In the genomic region with DNA sequence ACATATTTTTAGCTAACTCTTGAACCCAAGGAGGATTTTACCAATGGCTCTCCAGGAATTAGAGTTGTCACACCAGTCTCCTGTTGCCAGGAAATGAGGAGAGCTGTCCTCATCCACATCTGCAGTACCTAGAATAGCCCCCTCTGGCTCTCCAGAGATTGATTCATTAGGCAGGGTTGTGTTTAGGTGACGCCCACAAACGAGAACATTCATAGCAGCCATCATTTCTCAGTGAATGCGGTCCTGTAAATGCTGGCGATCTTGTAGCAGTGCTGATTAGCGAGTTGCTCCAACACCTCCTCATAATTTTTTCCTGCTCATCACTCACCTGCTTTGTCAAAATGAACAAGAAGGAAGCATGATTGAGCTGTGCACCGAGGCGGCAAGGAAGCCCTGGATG, we compare ENCODE assay signal across 24 cellular contexts. TPM values are rescaled to one million over a fixed set of nuclear protein-coding genes. Genes with fewer than 3 reads are reported as not detected.
DNase-seq lines count a peak whose midpoint lies in the region; ATAC-seq, FAIRE-seq and TF ChIP-seq lines count a peak whose summit lies in the region.
"Had no signal": no experiment of that assay in that cellular context is flagged by ENCODE, and none has a peak within 500 bp of the region (broad histone marks: within the 10 kb centered on the region; RNA-seq: fewer than 3 reads in every experiment).

No MANE protein-coding gene starts in this region.

- H3K23me2 ChIP-seq in H1 (ENCODE audit: low read depth, low read length) = no peaks in the 10 kb centered on the region

- H3K27me3 ChIP-seq in HUES48 (ENCODE audit: control insufficient read depth, insufficient read depth, low read length) = 0 out of 2 replicates have a peak, but pooled peaks cover 9% of the 10 kb centered on the region
- no peaks in the 10 kb centered on the region for H3K27me3 ChIP-seq in H1 (replicated peaks in 1 of 4; ENCODE audit: control insufficient read depth in 3 of 4, extremely low read depth in 1 of 4, insufficient read depth in 3 of 4, low read length in 3 of 4)
- peaks cover 0 to 58% (median 0%) of the 10 kb centered on the region in 3 experiments for H3K27me3 ChIP-seq in neuronal stem cell (ENCODE audit: control insufficient read depth in 3 of 3, insufficient read depth in 3 of 3, low read depth in 1 of 3, low read length in 3 of 3)
- H3K27me3 ChIP-seq: BE2C had no signal

- no peak overlapping the region for H2BK120ac ChIP-seq in H1 (replicated peaks; ENCODE audit: low read depth, low read length)
- no peak overlapping the region for H2BK120ac ChIP-seq in neuronal stem cell (ENCODE audit: low read depth, low read length)

- no peak overlapping the region for H3K18ac ChIP-seq in H1 (ENCODE audit: extremely low read depth, low read length)
- no peak overlapping the region for H3K18ac ChIP-seq in neuronal stem cell (ENCODE audit: low read length)

- DNase-seq in EL = peak; percentile 19
- DNase-seq in H1 (ENCODE audit: low read depth in 1 of 2, low spot score in 2 of 2) = no peak
- no peak for DNase-seq in neuronal stem cell (ENCODE audit: low spot score)
- DNase-seq in stimulated activated CD4-positive, alpha-beta T cell treated with anti-CD3 and anti-CD28 coated beads, Interleukin-15, amount 100 ng/mL, for 24 hours = no peak
- no peak for DNase-seq in superior temporal gyrus (ENCODE audit: extremely low spot score)
- DNase-seq: activated gamma-delta T cell; amygdala; BE2C; foreskin melanocyte; NCI-H446 treated with DMSO at 0.1 percent for 48 hours; OCI-M1; stimulated activated CD4-positive, alpha-beta T cell treated with anti-CD3 and anti-CD28 coated beads, Interleukin-4, amount 100 ng/mL, for 24 hours; stimulated activated CD8-positive, alpha-beta memory T cell treated with anti-CD3 and anti-CD28 coated beads, Interleukin-4, amount 100 ng/mL, for 48 hours had no signal

- H2AFZ ChIP-seq in H1 (ENCODE audit: low read length) (peak overlapping the region; percentile 70), neuronal stem cell (ENCODE audit: low read length) (no peak overlapping the region)

- H3K4me1 Mint-ChIP-seq in activated T-helper 17 cell treated with anti-CD3 and anti-CD28 coated beads, Interleukin-2, amount 50 U/mL, for 72 hours = peaks cover 22% of the 10 kb centered on the region

- H3K79me2 ChIP-seq in H1 (ENCODE audit: control insufficient read depth in 1 of 2, insufficient read depth in 2 of 2, low read length in 2 of 2) = no peaks in the 10 kb centered on the region

- peak overlapping the region; percentile 49; the same call in 1 of the 2 replicates for H2BK5ac ChIP-seq in H1 (ENCODE audit: low read depth, low read length)
- H2BK5ac ChIP-seq in neuronal stem cell (ENCODE audit: low read length) = no peak overlapping the region

- 72% methylated on average over 7 of the region's 7 CpGs; no CpG with 5 or more reads in 1 of the 2 experiments for WGBS in H1 (ENCODE audit: extremely low coverage in 1 of 2, insufficient coverage in 1 of 2, insufficient read length in 1 of 2, insufficient replicate concordance in 2 of 2, low coverage in 1 of 2, low lambda C conversion rate in 2 of 2, missing lambda C conversion rate in 1 of 2), 2 experiments
- no CpG with 5 or more reads among the region's 7 CpGs for WGBS in neuronal stem cell (ENCODE audit: extremely low coverage in 2 of 2, insufficient read length in 2 of 2, insufficient replicate concordance in 1 of 2), 2 donors

- H4K8ac ChIP-seq in H1 (ENCODE audit: extremely low read depth, insufficient read depth, low read length) (no peak overlapping the region), neuronal stem cell (ENCODE audit: low read depth, low read length) (no peak overlapping the region)

- no peak overlapping the region for H4K91ac ChIP-seq in H1 (replicated peaks; ENCODE audit: insufficient read length, low read length)
- H4K91ac ChIP-seq in neuronal stem cell (ENCODE audit: low read depth, low read length, poor library complexity) = no peak overlapping the region

- H3K9me3 ChIP-seq in HUES48 (ENCODE audit: control insufficient read depth, insufficient read depth, low read length) = no peaks in the 10 kb centered on the region
- H3K9me3 ChIP-seq in H1 (ENCODE audit: insufficient read depth in 2 of 2, low read depth in 1 of 2, low read length in 1 of 2) = no peaks in the 10 kb centered on the region
- H3K9me3 ChIP-seq in neuronal stem cell (replicated peaks in 1 of 2; ENCODE audit: control insufficient read depth in 2 of 2, insufficient read depth in 1 of 2, low read depth in 1 of 2, low read length in 2 of 2) = no peaks in the 10 kb centered on the region
- H3K9me3 ChIP-seq: BE2C, HAP-1, suprapubic skin had no signal

- no peaks in the 10 kb centered on the region for H4K20me1 ChIP-seq in H1 (replicated peaks in 1 of 2; ENCODE audit: control insufficient read depth in 1 of 2, insufficient read depth in 2 of 2, low read length in 2 of 2)

- TF ChIP-seq EP300 in H1 (IDR thresholded peaks at IDR 0.05; ENCODE audit: borderline replicate concordance in 1 of 2, low read depth in 2 of 2, low read length in 2 of 2) = no peak

- H4K5ac ChIP-seq in H1 (ENCODE audit: insufficient read length, low read depth, low read length) = no peak overlapping the region

- CTCF ChIA-PET in H1 (lab: Charles Lee; ENCODE audit: partially characterized antibody) = interaction anchor here (0.6 to 14.6 kb wide), 5 partner anchors 17 to 312 kb away, joined by 3 to 207 read pairs (median 5); partner anchors contain the start of gene KLHDC8A

- no peak overlapping the region for H3K4me3 Mint-ChIP-seq in activated T-helper 17 cell treated with anti-CD3 and anti-CD28 coated beads, Interleukin-2, amount 50 U/mL, for 72 hours

- H3K27ac Mint-ChIP-seq in activated T-helper 17 cell treated with anti-CD3 and anti-CD28 coated beads, Interleukin-2, amount 50 U/mL, for 72 hours = no peak overlapping the region

- H2BK15ac ChIP-seq in H1 (ENCODE audit: low read length) = no peak overlapping the region
- no peak overlapping the region for H2BK15ac ChIP-seq in neuronal stem cell (ENCODE audit: low read length)

- ATAC-seq in activated T-helper 17 cell treated with anti-CD3 and anti-CD28 coated beads, Interleukin-2, amount 50 U/mL, for 72 hours (replicated peaks) = no peak
- ATAC-seq: activated CD4-positive, CD25-positive, alpha-beta regulatory T cell treated with anti-CD3 and anti-CD28 coated beads, Interleukin-2, amount 50 U/mL, for 24 hours had no signal

- H2AK5ac ChIP-seq in H1 (ENCODE audit: low read depth, low read length) (no peak overlapping the region), neuronal stem cell (ENCODE audit: low read depth, low read length) (no peak overlapping the region)

- H3K4me3 ChIP-seq in HUES48 (ENCODE audit: low read depth, low read length) = no peak overlapping the region
- no peak overlapping the region for H3K4me3 ChIP-seq in H1 (ENCODE audit: extremely low read depth in 1 of 4, insufficient read depth in 2 of 4, low read depth in 3 of 4, low read length in 4 of 4)
- H3K4me3 ChIP-seq in neuronal stem cell (ENCODE audit: low read length in 2 of 2) = no peak overlapping the region
- H3K4me3 ChIP-seq: HAP-1, suprapubic skin had no signal

- H3K23ac ChIP-seq in H1 (ENCODE audit: insufficient read length) = no peak overlapping the region
- H3K23ac ChIP-seq in neuronal stem cell (ENCODE audit: low read depth, low read length, poor library complexity) = no peak overlapping the region

- peak overlapping the region; percentile 21 for H3K27ac ChIP-seq in HUES48 (ENCODE audit: low read depth, low read length)
- no peak overlapping the region for H3K27ac ChIP-seq in H1 (ENCODE audit: low read depth, low read length)
- H3K27ac ChIP-seq in neuronal stem cell (replicated peaks; ENCODE audit: low read length) = peak overlapping the region; percentile 4
- H3K27ac ChIP-seq: suprapubic skin had no signal

- TF ChIP-seq RAD21 in H1 (IDR thresholded peaks at IDR 0.05 in 1 of 2, conservative IDR thresholded peaks at IDR 0.05 in 1 of 2; ENCODE audit: low read depth in 2 of 2, low read length in 2 of 2) = no peak

- H3K56ac ChIP-seq in H1 (replicated peaks; ENCODE audit: insufficient read length, low read depth, low read length) = no peak overlapping the region

- H3K36me3 Mint-ChIP-seq in activated T-helper 17 cell treated with anti-CD3 and anti-CD28 coated beads, Interleukin-2, amount 50 U/mL, for 72 hours (ENCODE audit: low read depth) = no peaks in the 10 kb centered on the region

- H3K4me2 ChIP-seq in H1 (ENCODE audit: insufficient read depth in 1 of 2, low read depth in 2 of 2, low read length in 2 of 2) (peak overlapping the region; percentile 26 to 59), neuronal stem cell (ENCODE audit: insufficient read depth, low read length, poor library complexity, severe bottlenecking) (no peak overlapping the region)

- peaks cover 46% of the 10 kb centered on the region for H3K4me1 ChIP-seq in HUES48 (ENCODE audit: control insufficient read depth, insufficient read depth, low read length)
- H3K4me1 ChIP-seq in H1 (replicated peaks in 1 of 4; ENCODE audit: control insufficient read depth in 3 of 4, insufficient read depth in 4 of 4, low read length in 3 of 4) = peaks cover 9 to 25% (median 19%) of the 10 kb centered on the region in 4 experiments; a peak in 5 of 7 replicates
- peaks cover 8 to 27% of the 10 kb centered on the region in 2 donors for H3K4me1 ChIP-seq in neuronal stem cell (ENCODE audit: control insufficient read depth in 2 of 2, insufficient read depth in 1 of 2, low read depth in 1 of 2, low read length in 2 of 2)
- H3K4me1 ChIP-seq: BE2C had no signal

- no peak overlapping the region for H3K9ac ChIP-seq in HUES48 (ENCODE audit: low read depth, low read length)
- no peak overlapping the region for H3K9ac ChIP-seq in H1 (replicated peaks in 1 of 4; ENCODE audit: extremely low read depth in 1 of 4, low read depth in 3 of 4, low read length in 3 of 4)
- H3K9ac ChIP-seq in neuronal stem cell (ENCODE audit: low read depth, low read length, poor library complexity) = no peak overlapping the region

- H3K4ac ChIP-seq in H1 (replicated peaks; ENCODE audit: insufficient read length, low read depth, low read length) (no peak overlapping the region), neuronal stem cell (ENCODE audit: low read length) (no peak overlapping the region)

- no peaks in the 10 kb centered on the region for H3K9me3 Mint-ChIP-seq in activated T-helper 17 cell treated with anti-CD3 and anti-CD28 coated beads, Interleukin-2, amount 50 U/mL, for 72 hours

- no peak for FAIRE-seq in H1 (lab: Jason Lieb, UNC)
- FAIRE-seq: GM18507 had no signal

- TF ChIP-seq CTCF in H1 (IDR thresholded peaks at IDR 0.05; ENCODE audit: control extremely low read depth in 1 of 3, insufficient read depth in 1 of 3, low read depth in 1 of 3, low read length in 3 of 3) = peak in 1 of 3 experiments; percentile 1; a peak in 1 of 4 replicates

- H3K14ac ChIP-seq in H1 (ENCODE audit: insufficient read length) (no peak overlapping the region), neuronal stem cell (ENCODE audit: low read length) (no peak overlapping the region)

- H3K36me3 ChIP-seq in HUES48 (ENCODE audit: control insufficient read depth, insufficient read depth, low read length) (no peaks in the 10 kb centered on the region), H1 (ENCODE audit: control insufficient read depth in 2 of 4, insufficient read depth in 4 of 4, low read length in 3 of 4) (no peaks in the 10 kb centered on the region), neuronal stem cell (replicated peaks in 1 of 2; ENCODE audit: control insufficient read depth in 2 of 2, insufficient read depth in 2 of 2, low read length in 2 of 2) (no peaks in the 10 kb centered on the region)
- H3K36me3 ChIP-seq: BE2C, HAP-1, suprapubic skin had no signal

- peak overlapping the region; percentile 93 for H2BK20ac ChIP-seq in H1 (ENCODE audit: low read length)

- POLR2A ChIA-PET in H1 (lab: Charles Lee; ENCODE audit: partially characterized antibody) = no interaction called here

- peaks cover 4% of the 10 kb centered on the region for H3K27me3 Mint-ChIP-seq in activated T-helper 17 cell treated with anti-CD3 and anti-CD28 coated beads, Interleukin-2, amount 50 U/mL, for 72 hours

- H2BK12ac ChIP-seq in H1 (ENCODE audit: low read depth, low read length) = peak overlapping the region; percentile 70
- H2BK12ac ChIP-seq in neuronal stem cell (ENCODE audit: low read length) = no peak overlapping the region

- H3K79me1 ChIP-seq in H1 (ENCODE audit: low read depth, low read length) (no peaks in the 10 kb centered on the region), neuronal stem cell (ENCODE audit: low read depth, low read length) (no peaks in the 10 kb centered on the region)

- no peak for TF ChIP-seq POLR2A in H1 (IDR thresholded peaks at IDR 0.05; ENCODE audit: control extremely low read depth in 1 of 2, low read depth in 2 of 2, low read length in 2 of 2)

RNA-seq across cellular contexts. Expression of gene KLHDC8A, which starts 16.3 kb away (rescaled TPM):
- total RNA-seq in H1 (2021; fragmentation: NEBNext Ultra II Directional; extraction: Animal tissue kit (Norgen Biotek cat#: 25700)) = 2.5 and 3.4 TPM in 2 replicates
- polyA plus RNA-seq in H1 (2011; rRNA removed) = 1.9 and 2.5 TPM in 2 replicates
- 2.4 TPM for polyA plus RNA-seq in H1 (2011; cell fraction: cytosol; rRNA removed)
- polyA plus RNA-seq in H1 (2011; cell fraction: nucleus; rRNA removed) = 2.4 TPM
- polyA plus RNA-seq in H1 (2012, experiment 1 of 2) = 0.83 to 2.1 TPM (median 1.5 TPM) in 4 replicates
- 1.4 TPM for polyA plus RNA-seq in H1 (2012, experiment 2 of 2)
- polyA plus RNA-seq in H1 (2013, experiment 1 of 2) = 3.5 TPM
- 3.8 TPM for polyA plus RNA-seq in H1 (2013, experiment 2 of 2)
- 2.5 and 4.2 TPM in 2 replicates for polyA minus RNA-seq in H1 (2011; rRNA and poly(A)+ RNA removed)
- 1.4 TPM for polyA minus RNA-seq in H1 (2011; cell fraction: cytosol; rRNA and poly(A)+ RNA removed)
- polyA minus RNA-seq in H1 (2011; cell fraction: nucleus; rRNA and poly(A)+ RNA removed) = 1.00 TPM
- polyA plus RNA-seq in neuronal stem cell (2013, experiment 1 of 2) = 87.2 TPM
- polyA plus RNA-seq in neuronal stem cell (2013, experiment 2 of 2) = 86.1 TPM
- not detected for total RNA-seq in activated T-helper 17 cell treated with anti-CD3 and anti-CD28 coated beads, Interleukin-2, amount 50 U/mL, for 72 hours
- total RNA-seq: activated CD8-positive, alpha-beta memory T cell treated with anti-CD3 and anti-CD28 coated beads for 36 hours; MCF 10A had no signal

RNA-seq across cellular contexts. Expression of gene LEMD1, which starts 48.8 kb away (rescaled TPM):
- total RNA-seq in H1 (2021; fragmentation: NEBNext Ultra II Directional; extraction: Animal tissue kit (Norgen Biotek cat#: 25700)) = 9.7 and 10.5 TPM in 2 replicates
- 10.0 and 10.8 TPM in 2 replicates for polyA plus RNA-seq in H1 (2011; rRNA removed)
- 10.9 TPM for polyA plus RNA-seq in H1 (2011; cell fraction: cytosol; rRNA removed)
- 23.6 TPM for polyA plus RNA-seq in H1 (2011; cell fraction: nucleus; rRNA removed)
- polyA plus RNA-seq in H1 (2012, experiment 1 of 2) = 10.3 to 15.4 TPM (median 12.6 TPM) in 4 replicates
- 7.8 TPM for polyA plus RNA-seq in H1 (2012, experiment 2 of 2)
- 6.0 TPM for polyA plus RNA-seq in H1 (2013, experiment 1 of 2)
- 5.7 TPM for polyA plus RNA-seq in H1 (2013, experiment 2 of 2)
- polyA minus RNA-seq in H1 (2011; rRNA and poly(A)+ RNA removed) = 14.7 and 17.6 TPM in 2 replicates
- polyA minus RNA-seq in H1 (2011; cell fraction: cytosol; rRNA and poly(A)+ RNA removed) = 13.7 TPM
- polyA minus RNA-seq in H1 (2011; cell fraction: nucleus; rRNA and poly(A)+ RNA removed) = 13.6 TPM
- polyA plus RNA-seq in neuronal stem cell (2013, experiment 1 of 2) = 108 TPM
- 112 TPM for polyA plus RNA-seq in neuronal stem cell (2013, experiment 2 of 2)
- total RNA-seq in activated T-helper 17 cell treated with anti-CD3 and anti-CD28 coated beads, Interleukin-2, amount 50 U/mL, for 72 hours = 1 to 10 TPM in 1 of 2 donors, under 1 TPM in 1; 0.61 to 1.1 TPM
- total RNA-seq: liver, posterior vena cava, skeletal muscle tissue had no signal
- polyA plus RNA-seq: liver had no signal

RNA-seq across cellular contexts. Expression of gene NUAK2, which starts 51.5 kb away (rescaled TPM):
- 12.7 and 12.9 TPM in 2 replicates for total RNA-seq in H1 (2021; fragmentation: NEBNext Ultra II Directional; extraction: Animal tissue kit (Norgen Biotek cat#: 25700))
- polyA plus RNA-seq in H1 (2011; rRNA removed) = 9.4 and 14.5 TPM in 2 replicates
- polyA plus RNA-seq in H1 (2011; cell fraction: cytosol; rRNA removed) = 8.0 TPM
- 13.3 TPM for polyA plus RNA-seq in H1 (2011; cell fraction: nucleus; rRNA removed)
- 13.2 to 13.7 TPM (median 13.5 TPM) in 4 replicates for polyA plus RNA-seq in H1 (2012, experiment 1 of 2)
- 12.2 TPM for polyA plus RNA-seq in H1 (2012, experiment 2 of 2)
- polyA plus RNA-seq in H1 (2013, experiment 1 of 2) = 5.4 TPM
- polyA plus RNA-seq in H1 (2013, experiment 2 of 2) = 5.1 TPM
- 12.4 and 13.8 TPM in 2 replicates for polyA minus RNA-seq in H1 (2011; rRNA and poly(A)+ RNA removed)
- polyA minus RNA-seq in H1 (2011; cell fraction: cytosol; rRNA and poly(A)+ RNA removed) = 15.0 TPM
- 13.2 TPM for polyA minus RNA-seq in H1 (2011; cell fraction: nucleus; rRNA and poly(A)+ RNA removed)
- polyA plus RNA-seq in neuronal stem cell (2013, experiment 1 of 2) = 55.9 TPM
- polyA plus RNA-seq in neuronal stem cell (2013, experiment 2 of 2) = 57.2 TPM
- total RNA-seq in activated T-helper 17 cell treated with anti-CD3 and anti-CD28 coated beads, Interleukin-2, amount 50 U/mL, for 72 hours = 1 to 10 TPM; 1.2 to 2.9 TPM
